ENCODE assay signal across 8 cellular contexts in genomic region chr12:96211989-96212388, GRCh38. TPM values are rescaled to one million over a fixed set of nuclear protein-coding genes. Genes with fewer than 3 reads are reported as not detected.
DNase-seq lines count a peak whose midpoint lies in the region; ATAC-seq, FAIRE-seq and TF ChIP-seq lines count a peak whose summit lies in the region.

No MANE protein-coding gene starts in this region.

- intact Hi-C loops in colonic mucosa (cut with DNase I), result no loop called here

- peak overlapping the region; percentile 76 for H3K27ac ChIP-seq in DND-41 (ENCODE audit: low read length)
- H3K27ac ChIP-seq in astrocyte (ENCODE audit: low read depth, low read length), result no peak overlapping the region
- H3K27ac ChIP-seq in colonic mucosa, result no peak overlapping the region

- H4K20me1 ChIP-seq in DND-41 (ENCODE audit: insufficient read depth, low read length), result peaks cover 8% of the 10 kb centered on the region; the same call in 1 of the 2 replicates
- peaks cover 82% of the 10 kb centered on the region for H4K20me1 ChIP-seq in astrocyte (ENCODE audit: insufficient read depth, low read length)

- H3K9me3 Mint-ChIP-seq in astrocyte (ENCODE audit: unreplicated experiment) (no peaks in the 10 kb centered on the region), neural crest cell (no peaks in the 10 kb centered on the region)

- H3K9ac ChIP-seq in DND-41 (ENCODE audit: low read depth, low read length), result peak overlapping the region; percentile 13
- peak overlapping the region; percentile 3 for H3K9ac ChIP-seq in astrocyte (ENCODE audit: low read length)
- H3K9ac ChIP-seq in colonic mucosa (ENCODE audit: low read depth in 2 of 2, low read length in 2 of 2), result no peak overlapping the region

- FAIRE-seq in astrocyte (lab: Jason Lieb, UNC), result no peak

- H3K79me2 ChIP-seq in DND-41 (ENCODE audit: insufficient read depth, low read length) (peaks cover 27% of the 10 kb centered on the region), astrocyte (ENCODE audit: insufficient read depth, low read length) (peaks cover 99% of the 10 kb centered on the region)

- H2AFZ ChIP-seq in DND-41 (ENCODE audit: low read depth, low read length), result peak overlapping the region; percentile 41; the same call in 1 of the 2 replicates
- H2AFZ ChIP-seq in astrocyte (ENCODE audit: low read depth, low read length), result no peak overlapping the region

- peaks cover 53% of the 10 kb centered on the region for H3K4me1 ChIP-seq in DND-41 (ENCODE audit: insufficient read depth, low read length)
- H3K4me1 ChIP-seq in astrocyte (ENCODE audit: insufficient read depth, low read length), result peaks cover 37% of the 10 kb centered on the region
- no peaks in the 10 kb centered on the region for H3K4me1 ChIP-seq in colonic mucosa

- H3K4me2 ChIP-seq in DND-41 (ENCODE audit: insufficient read depth, low read length) (peak overlapping the region; percentile 59), astrocyte (ENCODE audit: low read length) (peak overlapping the region; percentile 30)

- H3K4me3 ChIP-seq in DND-41 (ENCODE audit: low read depth in 1 of 2, low read length in 2 of 2) (peak overlapping the region in 1 of 2 experiments; percentile 40; a peak in 2 of 4 replicates), astrocyte (ENCODE audit: insufficient read depth, low read depth, low read length) (no peak overlapping the region), colonic mucosa (no peak overlapping the region)

- H3K36me3 ChIP-seq in DND-41 (ENCODE audit: insufficient read depth, low read length) (no peaks in the 10 kb centered on the region), astrocyte (ENCODE audit: insufficient read depth, low read length) (peaks cover 12% of the 10 kb centered on the region), colonic mucosa (no peaks in the 10 kb centered on the region)

- H3K4me3 Mint-ChIP-seq in astrocyte (ENCODE audit: unreplicated experiment) (no peak overlapping the region), neural crest cell (no peak overlapping the region)

- H3K27me3 ChIP-seq in DND-41 (ENCODE audit: insufficient read depth, low read length, poor library complexity) (no peaks in the 10 kb centered on the region), astrocyte (ENCODE audit: insufficient read depth, low read length) (no peaks in the 10 kb centered on the region), colonic mucosa (no peaks in the 10 kb centered on the region)

- H3K4me1 Mint-ChIP-seq in astrocyte (ENCODE audit: low read depth, unreplicated experiment) (peaks cover 53% of the 10 kb centered on the region), neural crest cell (peaks cover 31% of the 10 kb centered on the region)

- H3K9me3 ChIP-seq in DND-41 (ENCODE audit: insufficient read depth, low read length, severe bottlenecking) (no peaks in the 10 kb centered on the region), astrocyte (ENCODE audit: insufficient read depth, low read depth, low read length) (no peaks in the 10 kb centered on the region), colonic mucosa (no peaks in the 10 kb centered on the region)

- no peaks in the 10 kb centered on the region for H3K27me3 Mint-ChIP-seq in astrocyte (ENCODE audit: low read depth, unreplicated experiment)
- H3K27me3 Mint-ChIP-seq in neural crest cell (ENCODE audit: low read depth), result no peaks in the 10 kb centered on the region

- ATAC-seq in DND-41 (ENCODE audit: insufficient read depth, low read depth), result peak; percentile 70
- no peak for ATAC-seq in GM21360 (IDR thresholded peaks at IDR 0.05; ENCODE audit: unreplicated experiment)

- peak overlapping the region; percentile 56 for H3K27ac Mint-ChIP-seq in astrocyte (ENCODE audit: unreplicated experiment)
- peak overlapping the region; percentile 28 for H3K27ac Mint-ChIP-seq in neural crest cell (ENCODE audit: unreplicated experiment)

- DNase-seq in DND-41 (peak; percentile 58), LHCN-M2 (ENCODE audit: low read depth) (peak; percentile 29), astrocyte (ENCODE audit: low read depth) (no peak), neural crest cell (ENCODE audit: low read depth, low spot score) (no peak), globus pallidus (ENCODE audit: low spot score) (no peak), SHP77 (lab: John Stamatoyannopoulos, UW) (no peak), colonic mucosa (no peak)

- H3K36me3 Mint-ChIP-seq in astrocyte (ENCODE audit: low read depth, unreplicated experiment), result peaks cover 3% of the 10 kb centered on the region
- H3K36me3 Mint-ChIP-seq in neural crest cell (ENCODE audit: low read depth), result no peaks in the 10 kb centered on the region

- TF ChIP-seq CTCF in DND-41 (IDR thresholded peaks at IDR 0.05; ENCODE audit: borderline replicate concordance, extremely low read depth, low read length, poor library complexity, severe bottlenecking), result no peak
- no peak for TF ChIP-seq CTCF in astrocyte (IDR thresholded peaks at IDR 0.05; ENCODE audit: insufficient read depth, low read depth, low read length)
- TF ChIP-seq CTCF in neural crest cell (conservative IDR thresholded peaks at IDR 0.05), result no peak
- TF ChIP-seq CTCF in colonic mucosa (IDR thresholded peaks at IDR 0.05), result no peak

RNA-seq across cellular contexts. Expression of gene ELK3, which starts 17.8 kb away (rescaled TPM):
- total RNA-seq in LHCN-M2 (2014; rRNA removed) (90.2 and 105 TPM in 2 replicates), astrocyte (54.8 and 62.7 TPM in 2 replicates), neural crest cell (19.0 and 24.3 TPM in 2 replicates), colonic mucosa (10 to 100 TPM in 1 of 2 donors, 1 to 10 TPM in 1; 8.5 to 10.8 TPM)
- 30.2 TPM for polyA plus RNA-seq in LHCN-M2 (2012)

Comparison
In these comparisons a context has a peak if more than half of its experiments do, and no peak if none do; other contexts are left out.
1. DNase-seq: peak in DND-41 (single experiment) and LHCN-M2 (single experiment); none in astrocyte (single experiment), neural crest cell (single experiment), globus pallidus (single experiment), SHP77 (0 of 2) and colonic mucosa (single experiment).
2. H3K9ac ChIP-seq: peak in DND-41 (single experiment) and astrocyte (single experiment); none in colonic mucosa (0 of 2).